ENCODE assay signal across 8 cellular contexts in the genomic region with DNA sequence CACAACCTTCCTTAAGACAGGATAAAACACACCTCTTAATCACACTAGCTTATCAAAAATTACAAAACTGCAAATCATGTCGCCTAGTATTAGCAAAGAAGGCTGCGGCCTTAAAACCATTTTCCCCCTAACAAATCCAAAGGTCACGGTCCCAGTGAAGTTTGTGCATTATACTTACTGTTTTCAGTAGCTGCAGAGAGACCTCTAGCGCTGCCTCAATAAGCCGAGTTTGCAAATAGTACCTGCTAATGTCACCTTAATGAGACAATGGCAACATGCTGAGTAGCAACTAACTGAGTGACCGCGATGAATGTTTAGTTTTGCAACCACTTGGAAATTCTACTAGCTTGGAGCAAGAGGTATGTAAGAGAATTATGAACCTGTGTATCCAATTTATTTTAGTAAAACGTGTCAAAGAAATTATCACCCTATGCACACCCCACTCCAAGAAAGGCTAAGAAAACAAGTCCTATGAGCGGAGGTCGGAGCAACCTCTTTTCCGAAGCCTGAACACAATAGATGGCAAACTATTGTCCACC. TPM values are rescaled to one million over a fixed set of nuclear protein-coding genes. Genes with fewer than 3 reads are reported as not detected.
A peak's percentile ranks its signal among the peaks of the same experiment; 100 is the strongest.
DNase-seq lines count a peak whose midpoint lies in the region; ATAC-seq and TF ChIP-seq lines count a peak whose summit lies in the region.

No MANE protein-coding gene starts in this region.

- H3K79me2 ChIP-seq in mammary epithelial cell (ENCODE audit: insufficient read depth, low read length) = peaks cover 56% of the 10 kb centered on the region

- dilution Hi-C loops in mammary epithelial cell (cut with HindIII; ENCODE audit: low sequenced_read_pairs) = no loop called here

- no peak for DNase-seq in BJ (ENCODE audit: low read depth)
- DNase-seq in NCI-H82 treated with DMSO at 0.1 percent for 48 hours (lab: John Stamatoyannopoulos, UW; ENCODE audit: unreplicated experiment) = peak; percentile 40
- DNase-seq in mammary epithelial cell = peak; percentile 32
- DNase-seq in left kidney (ENCODE audit: low read depth, low spot score) = peak; percentile 68
- DNase-seq in substantia nigra (lab: John Stamatoyannopoulos, UW) = peak in 3 of 49 donors; percentile 1 to 42 (median 14)
- DNase-seq in NCI-H774 (lab: John Stamatoyannopoulos, UW) = no peak

- POLR2A ChIA-PET in BJ (lab: Charles Lee) = interaction anchor here (0.6 kb wide), 1 partner anchor 115 kb away, joined by 5 read pairs; no protein-coding TSS in a partner anchor

- no peaks in the 10 kb centered on the region for H3K9me3 ChIP-seq in mammary epithelial cell (replicated peaks; ENCODE audit: insufficient read depth, low read length)

- H3K27me3 ChIP-seq in BJ (ENCODE audit: control insufficient read depth, insufficient read depth, low read length) (no peaks in the 10 kb centered on the region), mammary epithelial cell (ENCODE audit: insufficient read depth, low read length) (no peaks in the 10 kb centered on the region)

- no peak for TF ChIP-seq CTCF in BJ (IDR thresholded peaks at IDR 0.05; ENCODE audit: insufficient read depth, low read depth, low read length)
- TF ChIP-seq CTCF in mammary epithelial cell (conservative IDR thresholded peaks at IDR 0.05 in 1 of 2, IDR thresholded peaks at IDR 0.05 in 1 of 2; ENCODE audit: extremely low read depth in 1 of 2, insufficient read depth in 1 of 2, low read depth in 1 of 2, low read length in 2 of 2) = peak in 1 of 2 donors; percentile 22

- CTCF ChIA-PET in BJ (lab: Yijun Ruan, JAX) = interaction anchor here (1.0 to 1.6 kb wide), 3 partner anchors 10 to 20 kb away, joined by 3 read pairs; no protein-coding TSS in a partner anchor
- CTCF ChIA-PET in mammary epithelial cell (lab: Charles Lee; ENCODE audit: low non-redundant PET) = interaction anchor here (0.5 kb wide), 1 partner anchor 75 kb away, joined by 6 read pairs; no protein-coding TSS in a partner anchor

- ATAC-seq in GM18909 (IDR thresholded peaks at IDR 0.05; ENCODE audit: poor library complexity, unreplicated experiment) (peak; percentile 19), HG02852 (IDR thresholded peaks at IDR 0.05; ENCODE audit: unreplicated experiment) (no peak)

- H2AFZ ChIP-seq in mammary epithelial cell (ENCODE audit: low read depth, low read length) = peak overlapping the region; percentile 82

- peak overlapping the region; percentile 84 for H3K4me2 ChIP-seq in mammary epithelial cell (ENCODE audit: insufficient read depth, low read depth, low read length)

- intact Hi-C loops in mammary epithelial cell (cut with micrococcal nuclease) = loop anchor here (1.0 kb wide), 1 partner anchor 100 kb away; a partner anchor contains a TSS

- no peaks in the 10 kb centered on the region for H4K20me1 ChIP-seq in mammary epithelial cell (ENCODE audit: insufficient read depth, low read length)

- no TSS peak for BruUV-seq in mammary epithelial cell (replicated peaks; lab: Mats Ljungman, UMichigan)

- in situ Hi-C loops in mammary epithelial cell (cut with MboI; ENCODE audit: low sequenced_read_pairs in 2 of 2) = no loop called here

- peaks cover 10% of the 10 kb centered on the region for H3K4me1 ChIP-seq in mammary epithelial cell (ENCODE audit: insufficient read depth, low read length)

- peak overlapping the region; percentile 50 for H3K4me3 ChIP-seq in BJ (ENCODE audit: low read depth, low read length)
- peak overlapping the region; percentile 62 to 79 (median 70) for H3K4me3 ChIP-seq in mammary epithelial cell (replicated peaks in 1 of 3; ENCODE audit: insufficient read depth in 1 of 3, low read depth in 2 of 3, low read length in 3 of 3)

- peak overlapping the region; percentile 68 for H3K9ac ChIP-seq in mammary epithelial cell (ENCODE audit: insufficient read depth, low read length)

- H3K27ac ChIP-seq in mammary epithelial cell (ENCODE audit: insufficient read depth, low read depth, low read length) (peak overlapping the region; percentile 61), substantia nigra (ENCODE audit: low read depth, low read length, poor library complexity, severe bottlenecking) (peak overlapping the region; percentile 92)

- WGBS in mammary epithelial cell (ENCODE audit: low coverage, missing lambda C conversion rate) = 8% methylated on average over 11 of the region's 11 CpGs

- no peaks in the 10 kb centered on the region for H3K36me3 ChIP-seq in BJ (ENCODE audit: control insufficient read depth, insufficient read depth, low read length)
- H3K36me3 ChIP-seq in mammary epithelial cell (ENCODE audit: insufficient read depth, low read length) = no peaks in the 10 kb centered on the region

RNA-seq across cellular contexts. Expression of a gene that starts 1.2 kb away (rescaled TPM):
- polyA plus RNA-seq in BJ (2011; rRNA removed) = 14.9 and 28.1 TPM in 2 replicates
- 21.5 and 29.9 TPM in 2 replicates for polyA minus RNA-seq in BJ (2011; rRNA and poly(A)+ RNA removed)
- 10 to 100 TPM; 35.5 to 37.7 TPM for total RNA-seq in mammary epithelial cell
- polyA plus RNA-seq in mammary epithelial cell = 29.5 TPM
- polyA minus RNA-seq in mammary epithelial cell = 45.0 TPM

Comparison
In these comparisons a context has a peak if more than half of its experiments do, and no peak if none do; other contexts are left out.
1. DNase-seq: peak in NCI-H82 treated with DMSO at 0.1 percent for 48 hours (single experiment), mammary epithelial cell (single experiment) and left kidney (single experiment); none in BJ (single experiment) and NCI-H774 (single experiment).